In genomic region chr3:116030131-116030850, GRCh38 we compare ENCODE assay signal across 22 cellular contexts.
DNase-seq lines count a peak whose midpoint lies in the region; ATAC-seq lines count a peak whose summit lies in the region.
"Had no signal": no experiment of that assay in that cellular context is flagged by ENCODE, and none has a peak within 500 bp of the region (broad histone marks: within the 10 kb centered on the region; RNA-seq: fewer than 3 reads in every experiment).

No MANE protein-coding gene starts in this region.

- no peaks in the 10 kb centered on the region for H3K27me3 Mint-ChIP-seq in activated naive CD8-positive, alpha-beta T cell treated with anti-CD3 and anti-CD28 coated beads, Interleukin-2, amount 50 U/mL, for 24 hours
- no peaks in the 10 kb centered on the region for H3K27me3 Mint-ChIP-seq in activated T-helper 1 cell treated with anti-CD3 and anti-CD28 coated beads, Interleukin-12 subunit alpha, Interleukin-12 subunit beta, Interleukin-2, Interleukin-4 antibody, amounts not matched to agents 30 ng/mL and 10 ng/mL and 1 ng/mL, durations not matched to agents 14 hours and 24 hours and 36 hours (ENCODE audit: insufficient read depth)
- H3K27me3 Mint-ChIP-seq: CD4-positive, alpha-beta T cell; IgD-negative memory B cell had no signal

- no peaks in the 10 kb centered on the region for H3K4me1 Mint-ChIP-seq in activated naive CD8-positive, alpha-beta T cell treated with anti-CD3 and anti-CD28 coated beads, Interleukin-2, amount 50 U/mL, for 24 hours
- H3K4me1 Mint-ChIP-seq in activated T-helper 1 cell treated with anti-CD3 and anti-CD28 coated beads, Interleukin-12 subunit alpha, Interleukin-12 subunit beta, Interleukin-2, Interleukin-4 antibody, amounts not matched to agents 30 ng/mL and 10 ng/mL and 1 ng/mL, durations not matched to agents 14 hours and 24 hours and 36 hours (ENCODE audit: low read depth), result no peaks in the 10 kb centered on the region
- H3K4me1 Mint-ChIP-seq: IgD-negative memory B cell had no signal

- H3K27ac Mint-ChIP-seq in activated naive CD8-positive, alpha-beta T cell treated with anti-CD3 and anti-CD28 coated beads, Interleukin-2, amount 50 U/mL, for 24 hours, result no peak overlapping the region
- no peak overlapping the region for H3K27ac Mint-ChIP-seq in activated T-helper 1 cell treated with anti-CD3 and anti-CD28 coated beads, Interleukin-12 subunit alpha, Interleukin-12 subunit beta, Interleukin-2, Interleukin-4 antibody, amounts not matched to agents 30 ng/mL and 10 ng/mL and 1 ng/mL, durations not matched to agents 14 hours and 24 hours and 36 hours
- H3K27ac Mint-ChIP-seq: CD4-positive, alpha-beta T cell; IgD-negative memory B cell had no signal

- intact Hi-C loops in activated T-helper 1 cell treated with anti-CD3 and anti-CD28 coated beads, Interleukin-12 subunit alpha, Interleukin-12 subunit beta, Interleukin-2, Interleukin-4 antibody, amounts not matched to agents 30 ng/mL and 10 ng/mL and 1 ng/mL, durations not matched to agents 14 hours and 24 hours and 36 hours (cut with micrococcal nuclease), result no loop called here

- no peaks in the 10 kb centered on the region for H3K9me3 Mint-ChIP-seq in activated naive CD8-positive, alpha-beta T cell treated with anti-CD3 and anti-CD28 coated beads, Interleukin-2, amount 50 U/mL, for 24 hours
- H3K9me3 Mint-ChIP-seq in activated T-helper 1 cell treated with anti-CD3 and anti-CD28 coated beads, Interleukin-12 subunit alpha, Interleukin-12 subunit beta, Interleukin-2, Interleukin-4 antibody, amounts not matched to agents 30 ng/mL and 10 ng/mL and 1 ng/mL, durations not matched to agents 14 hours and 24 hours and 36 hours, result no peaks in the 10 kb centered on the region
- H3K9me3 Mint-ChIP-seq: IgD-negative memory B cell had no signal

- ATAC-seq in activated naive CD8-positive, alpha-beta T cell treated with anti-CD3 and anti-CD28 coated beads, Interleukin-2, amount 50 U/mL, for 24 hours, result no peak
- ATAC-seq: A549, Panc1 had no signal

- H3K4me3 Mint-ChIP-seq in activated naive CD8-positive, alpha-beta T cell treated with anti-CD3 and anti-CD28 coated beads, Interleukin-2, amount 50 U/mL, for 24 hours, result no peak overlapping the region
- no peak overlapping the region for H3K4me3 Mint-ChIP-seq in activated T-helper 1 cell treated with anti-CD3 and anti-CD28 coated beads, Interleukin-12 subunit alpha, Interleukin-12 subunit beta, Interleukin-2, Interleukin-4 antibody, amounts not matched to agents 30 ng/mL and 10 ng/mL and 1 ng/mL, durations not matched to agents 14 hours and 24 hours and 36 hours
- H3K4me3 Mint-ChIP-seq: CD4-positive, alpha-beta T cell; IgD-negative memory B cell had no signal

- DNase-seq in NCI-H1417 (lab: John Stamatoyannopoulos, UW) (peak in 2 of 3 experiments; percentile 8 to 43), NCI-H1417 treated with DMSO at 0.1 percent for 48 hours (lab: John Stamatoyannopoulos, UW) (no peak), NCI-H446 (lab: John Stamatoyannopoulos, UW) (peak; percentile 67 to 77), cerebellar cortex (ENCODE audit: low spot score) (peak; percentile 94), kidney tubule cell (ENCODE audit: low spot score) (peak; percentile 9)
- DNase-seq in activated naive CD8-positive, alpha-beta T cell treated with anti-CD3 and anti-CD28 coated beads, Interleukin-2, amount 50 U/mL, for 24 hours, result no peak
- no peak for DNase-seq in activated T-helper 1 cell treated with anti-CD3 and anti-CD28 coated beads, Interleukin-12 subunit alpha, Interleukin-12 subunit beta, Interleukin-2, Interleukin-4 antibody, amounts not matched to agents 30 ng/mL and 10 ng/mL and 1 ng/mL, durations not matched to agents 14 hours and 24 hours and 36 hours (ENCODE audit: low spot score)
- DNase-seq: AML-193; CD4-positive, alpha-beta T cell; COR-L47; DND-41; HCEC 1CT; NCI-H1048; NCI-H2081 treated with DMSO at 0.1 percent for 48 hours; NCI-H2171; NCI-H226; NCI-H526; SHP77; T-helper 1 cell had no signal

- no peaks in the 10 kb centered on the region for H3K36me3 Mint-ChIP-seq in activated naive CD8-positive, alpha-beta T cell treated with anti-CD3 and anti-CD28 coated beads, Interleukin-2, amount 50 U/mL, for 24 hours (ENCODE audit: low read depth)
- no peaks in the 10 kb centered on the region for H3K36me3 Mint-ChIP-seq in activated T-helper 1 cell treated with anti-CD3 and anti-CD28 coated beads, Interleukin-12 subunit alpha, Interleukin-12 subunit beta, Interleukin-2, Interleukin-4 antibody, amounts not matched to agents 30 ng/mL and 10 ng/mL and 1 ng/mL, durations not matched to agents 14 hours and 24 hours and 36 hours (ENCODE audit: low read depth)

Comparison
In these comparisons a context has a peak if more than half of its experiments do, and no peak if none do; other contexts are left out.
1. DNase-seq: peak in NCI-H1417 (2 of 3), NCI-H446 (2 of 2), cerebellar cortex (single experiment) and kidney tubule cell (single experiment); none in NCI-H1417 treated with DMSO at 0.1 percent for 48 hours (single experiment), activated naive CD8-positive, alpha-beta T cell treated with anti-CD3 and anti-CD28 coated beads, Interleukin-2, amount 50 U/mL, for 24 hours (single experiment) and activated T-helper 1 cell treated with anti-CD3 and anti-CD28 coated beads, Interleukin-12 subunit alpha, Interleukin-12 subunit beta, Interleukin-2, Interleukin-4 antibody, amounts not matched to agents 30 ng/mL and 10 ng/mL and 1 ng/mL, durations not matched to agents 14 hours and 24 hours and 36 hours (single experiment).